15 cellular contexts compared by ENCODE assay signal in the genomic region with DNA sequence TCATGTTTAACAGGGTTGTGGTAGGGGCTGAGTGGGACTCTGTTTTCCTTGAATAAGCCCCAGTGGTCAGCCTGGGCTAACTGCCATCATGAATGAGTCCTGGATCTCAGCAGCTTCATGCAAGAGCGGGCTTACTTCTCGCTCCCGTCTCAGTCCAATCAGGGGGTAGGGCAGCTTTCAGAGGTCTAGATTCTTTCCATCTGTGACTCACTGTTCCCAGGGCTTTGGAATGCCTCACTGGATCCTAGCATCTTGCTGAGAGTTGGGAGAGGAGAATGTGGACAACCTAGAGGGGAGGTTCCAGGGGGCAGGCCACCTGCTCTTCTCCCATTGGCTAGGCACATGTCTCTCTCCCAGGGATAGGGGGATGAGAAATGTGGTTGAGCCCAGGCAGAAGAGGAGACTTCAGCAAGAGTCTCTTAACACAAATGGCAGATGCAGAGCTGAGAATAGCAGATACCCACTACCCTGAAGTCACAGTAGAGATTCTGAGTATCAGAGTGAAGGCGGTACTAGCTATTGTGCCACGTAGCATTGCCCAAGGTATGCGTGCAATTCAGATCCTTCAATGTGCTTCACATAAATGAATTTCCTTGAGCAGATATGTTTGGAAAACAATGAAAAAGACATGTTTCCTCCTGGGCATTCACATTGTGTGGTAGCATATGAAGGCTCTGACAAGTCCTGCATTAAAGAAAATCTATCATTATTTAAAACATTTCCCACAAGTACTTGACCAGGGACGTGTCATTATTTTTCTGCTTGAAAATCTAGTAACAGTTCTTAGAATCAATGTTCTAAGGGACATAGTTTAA.
DNase-seq lines count a peak whose midpoint lies in the region; ATAC-seq and TF ChIP-seq lines count a peak whose summit lies in the region.
"Had no signal": no experiment of that assay in that cellular context is flagged by ENCODE, and none has a peak within 500 bp of the region (broad histone marks: within the 10 kb centered on the region; RNA-seq: fewer than 3 reads in every experiment).

No MANE protein-coding gene starts in this region.

- H3K4me3 ChIP-seq in WERI-Rb-1 (ENCODE audit: low read depth, low read length), result no peak overlapping the region
- no peak overlapping the region for H3K4me3 ChIP-seq in foreskin fibroblast (ENCODE audit: low read depth in 1 of 2, low read length in 2 of 2)
- H3K4me3 ChIP-seq in thoracic aorta, result no peak overlapping the region
- no peak overlapping the region for H3K4me3 ChIP-seq in left ventricle myocardium inferior
- H3K4me3 ChIP-seq: colonic mucosa, heart right ventricle, SK-N-MC, skin epidermis had no signal

- H3K27ac ChIP-seq in WERI-Rb-1 (peak overlapping the region; percentile 82), thoracic aorta (no peak overlapping the region), left ventricle myocardium inferior (replicated peaks) (no peak overlapping the region)
- H3K27ac ChIP-seq: colonic mucosa, SK-N-MC, skin epidermis had no signal

- H3K36me3 ChIP-seq in WERI-Rb-1, result no peaks in the 10 kb centered on the region
- no peaks in the 10 kb centered on the region for H3K36me3 ChIP-seq in thoracic aorta
- no peaks in the 10 kb centered on the region for H3K36me3 ChIP-seq in left ventricle myocardium inferior
- H3K36me3 ChIP-seq: colonic mucosa, heart right ventricle had no signal

- ATAC-seq in GM19395 (IDR thresholded peaks at IDR 0.05; ENCODE audit: unreplicated experiment), result peak; percentile 15
- peak; percentile 86 for ATAC-seq in thoracic aorta (ENCODE audit: insufficient number of reproducible peaks, low FRiP score, low read depth)

- DNase-seq in WERI-Rb-1 (no peak), foreskin fibroblast (peak; percentile 52 to 61), thoracic aorta (ENCODE audit: low spot score) (no peak), Ammon's horn (ENCODE audit: low spot score) (no peak), left ventricle myocardium inferior (no peak), occipital lobe (lab: John Stamatoyannopoulos, UW) (no peak)
- DNase-seq: activated CD4-positive, alpha-beta T cell treated with anti-CD3 and anti-CD28 coated beads, Interleukin-2, amount 10 ng/mL, durations not matched to agents 7 days and 5 days; colonic mucosa; heart right ventricle; midbrain; NCI-H1105; NCI-H774 had no signal

- intact Hi-C loops in left ventricle myocardium inferior (cut with micrococcal nuclease), result no loop called here

- H3K9me3 ChIP-seq in WERI-Rb-1 (ENCODE audit: severe bottlenecking) (no peaks in the 10 kb centered on the region), thoracic aorta (no peaks in the 10 kb centered on the region), left ventricle myocardium inferior (replicated peaks) (no peaks in the 10 kb centered on the region)
- H3K9me3 ChIP-seq: colonic mucosa, heart right ventricle had no signal

- H3K27me3 ChIP-seq in WERI-Rb-1 (ENCODE audit: insufficient read depth, low read depth, severe bottlenecking), result no peaks in the 10 kb centered on the region
- H3K27me3 ChIP-seq in thoracic aorta (replicated peaks; ENCODE audit: insufficient read depth), result no peaks in the 10 kb centered on the region
- peaks cover 41% of the 10 kb centered on the region for H3K27me3 ChIP-seq in left ventricle myocardium inferior (ENCODE audit: low read depth)
- H3K27me3 ChIP-seq: colonic mucosa had no signal

- H3K4me1 ChIP-seq in thoracic aorta (ENCODE audit: control insufficient read depth in 1 of 2, low read depth in 2 of 2), result peaks cover 0 to 11% of the 10 kb centered on the region in 2 donors
- H3K4me1 ChIP-seq in left ventricle myocardium inferior, result peaks cover 6% of the 10 kb centered on the region
- H3K4me1 ChIP-seq: colonic mucosa had no signal

- no peak for TF ChIP-seq CTCF in WERI-Rb-1 (IDR thresholded peaks at IDR 0.05; ENCODE audit: low read depth, low read length)
- TF ChIP-seq CTCF in foreskin fibroblast (IDR thresholded peaks at IDR 0.05; ENCODE audit: low read depth, low read length), result no peak
- no peak for TF ChIP-seq CTCF in thoracic aorta (IDR thresholded peaks at IDR 0.05)
- no peak for TF ChIP-seq CTCF in left ventricle myocardium inferior (IDR thresholded peaks at IDR 0.05; ENCODE audit: borderline replicate concordance)

Comparison
In these comparisons a context has a peak if more than half of its experiments do, and no peak if none do; other contexts are left out.
1. DNase-seq: peak in foreskin fibroblast (2 of 2); none in WERI-Rb-1 (single experiment), thoracic aorta (single experiment), Ammon's horn (single experiment), left ventricle myocardium inferior (single experiment) and occipital lobe (single experiment).